In the genomic region with DNA sequence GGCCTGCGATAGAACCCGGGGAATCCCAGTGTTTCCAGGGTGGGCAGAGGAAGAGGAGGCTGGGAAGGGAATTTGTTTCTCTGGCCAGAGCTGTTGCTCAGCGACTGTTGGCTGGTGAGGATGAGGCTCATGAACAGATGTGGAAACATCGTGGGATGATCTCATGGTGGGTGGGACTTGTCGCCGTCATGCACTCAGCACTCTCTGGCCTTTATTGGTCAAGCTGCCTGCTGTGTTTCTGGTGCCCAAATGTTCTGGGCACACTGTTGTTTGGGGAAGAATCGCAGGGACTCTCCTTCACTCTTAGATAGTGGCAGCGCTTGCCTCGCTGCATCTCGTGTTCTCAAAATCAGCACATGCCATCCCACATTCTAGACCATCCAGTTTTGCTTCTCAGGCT, we compare ENCODE assay signal across 8 cellular contexts.
A peak's percentile ranks its signal among the peaks of the same experiment; 100 is the strongest.
DNase-seq lines count a peak whose midpoint lies in the region; ATAC-seq and TF ChIP-seq lines count a peak whose summit lies in the region.

No MANE protein-coding gene starts in this region.

- CTCF ChIA-PET in A673 (lab: Charles Lee) (interaction anchor here (1.3 kb wide), 1 partner anchor 107 kb away, joined by 3 read pairs; no protein-coding TSS in a partner anchor), PC-9 (lab: Charles Lee) (interaction anchor here (0.5 to 1.0 kb wide), 2 partner anchors 22 to 37 kb away, joined by 4 read pairs; no protein-coding TSS in a partner anchor)

- TF ChIP-seq CTCF in RWPE2 (IDR thresholded peaks at IDR 0.05; ENCODE audit: poor library complexity, severe bottlenecking) (no peak), fibroblast of the aortic adventitia (IDR thresholded peaks at IDR 0.05; ENCODE audit: insufficient read depth, low read length) (no peak), osteoblast (IDR thresholded peaks at IDR 0.05; ENCODE audit: extremely low read depth, low read depth, low read length) (no peak), A673 (conservative IDR thresholded peaks at IDR 0.05; ENCODE audit: low read depth, low read length) (no peak), PC-9 (conservative IDR thresholded peaks at IDR 0.05) (no peak)

- H3K4me3 ChIP-seq in RWPE2 (ENCODE audit: severe bottlenecking), result no peak overlapping the region
- H3K4me3 ChIP-seq in fibroblast of the aortic adventitia (ENCODE audit: low read depth, low read length), result no peak overlapping the region
- H3K4me3 ChIP-seq in osteoblast (ENCODE audit: insufficient read depth, low read length), result no peak overlapping the region
- H3K4me3 ChIP-seq in A673 (ENCODE audit: low read depth, low read length, poor library complexity, severe bottlenecking), result no peak overlapping the region
- no peak overlapping the region for H3K4me3 ChIP-seq in PC-9

- POLR2A ChIA-PET in A673 (lab: Charles Lee; ENCODE audit: low non-redundant PET) (no interaction called here), PC-9 (lab: Charles Lee; ENCODE audit: unreplicated experiment) (no interaction called here)

- H3K4me1 ChIP-seq in RWPE2 (ENCODE audit: insufficient read depth, poor library complexity, severe bottlenecking) (peaks cover 11% of the 10 kb centered on the region), osteoblast (ENCODE audit: insufficient read depth, low read length) (peaks cover 54% of the 10 kb centered on the region), A673 (ENCODE audit: insufficient read depth, low read length, poor library complexity, severe bottlenecking) (peaks cover 16% of the 10 kb centered on the region), PC-9 (replicated peaks; ENCODE audit: insufficient read depth) (no peaks in the 10 kb centered on the region)

- DNase-seq in C1 segment of cervical spinal cord (lab: John Stamatoyannopoulos, UW) (peak in 11 of 14 donors; percentile 40 to 85 (median 74)), RWPE2 (ENCODE audit: low spot score) (no peak), fibroblast of the aortic adventitia (ENCODE audit: low read depth) (peak; percentile 90), osteoblast (ENCODE audit: insufficient read length, low spot score, missing footprints) (peak; percentile 85), A673 (ENCODE audit: low spot score) (no peak), PC-9 (no peak)

- H3K4me2 ChIP-seq in osteoblast (ENCODE audit: insufficient read depth, low read length) (no peak overlapping the region), PC-9 (no peak overlapping the region)

- H3K9me2 ChIP-seq in PC-9 (ENCODE audit: insufficient read depth), result no peaks in the 10 kb centered on the region

- no TSS peak for BruUV-seq in A673 (replicated peaks; lab: Mats Ljungman, UMichigan)
- BruUV-seq in PC-9 (replicated peaks; lab: Mats Ljungman, UMichigan), result no TSS peak

- H3K27ac ChIP-seq in RWPE2 (ENCODE audit: poor library complexity, severe bottlenecking), result no peak overlapping the region
- H3K27ac ChIP-seq in osteoblast (ENCODE audit: low read depth, low read length), result peak overlapping the region; percentile 69
- no peak overlapping the region for H3K27ac ChIP-seq in A673 (ENCODE audit: low read depth, low read length, poor library complexity, severe bottlenecking)
- H3K27ac ChIP-seq in PC-9, result no peak overlapping the region

- H3K9me3 ChIP-seq in RWPE2 (ENCODE audit: severe bottlenecking) (no peaks in the 10 kb centered on the region), osteoblast (ENCODE audit: low read depth, low read length) (no peaks in the 10 kb centered on the region), A673 (ENCODE audit: low read depth, low read length, poor library complexity, severe bottlenecking) (no peaks in the 10 kb centered on the region), PC-9 (ENCODE audit: insufficient read depth, low read depth) (no peaks in the 10 kb centered on the region)

- intact Hi-C loops in A673 (cut with micrococcal nuclease; ENCODE audit: unreplicated experiment) (no loop called here), PC-9 (cut with micrococcal nuclease; ENCODE audit: unreplicated experiment) (no loop called here)

- peaks cover 12% of the 10 kb centered on the region for H4K20me1 ChIP-seq in osteoblast (ENCODE audit: insufficient read depth, low read length)
- H4K20me1 ChIP-seq in PC-9 (ENCODE audit: insufficient read depth), result peaks cover 79% of the 10 kb centered on the region

- H2AFZ ChIP-seq in osteoblast (ENCODE audit: low read length), result no peak overlapping the region
- no peak overlapping the region for H2AFZ ChIP-seq in PC-9

- H3K27me3 ChIP-seq in RWPE2 (ENCODE audit: insufficient read depth, poor library complexity, severe bottlenecking) (no peaks in the 10 kb centered on the region), osteoblast (ENCODE audit: insufficient read depth, low read length) (no peaks in the 10 kb centered on the region), A673 (replicated peaks; ENCODE audit: insufficient read depth, low read depth, low read length, poor library complexity) (no peaks in the 10 kb centered on the region), PC-9 (ENCODE audit: insufficient read depth, low read depth) (no peaks in the 10 kb centered on the region)

- H3F3A ChIP-seq in PC-9 (ENCODE audit: insufficient read depth, low read depth), result no peaks in the 10 kb centered on the region

- H3K36me3 ChIP-seq in RWPE2 (ENCODE audit: low read depth) (no peaks in the 10 kb centered on the region), osteoblast (ENCODE audit: insufficient read depth, low read length) (no peaks in the 10 kb centered on the region), A673 (ENCODE audit: insufficient read depth, low read length, poor library complexity, severe bottlenecking) (no peaks in the 10 kb centered on the region), PC-9 (ENCODE audit: low read depth) (no peaks in the 10 kb centered on the region)

- ATAC-seq in RWPE2 (ENCODE audit: low read depth) (peak; percentile 64), HG02840 (IDR thresholded peaks at IDR 0.05; ENCODE audit: low FRiP score, unreplicated experiment) (no peak), HG03025 (IDR thresholded peaks at IDR 0.05; ENCODE audit: low FRiP score, unreplicated experiment) (no peak)

- H3K79me2 ChIP-seq in osteoblast (ENCODE audit: insufficient read depth, low read length) (peaks cover 47% of the 10 kb centered on the region), PC-9 (ENCODE audit: low read depth) (peaks cover 92% of the 10 kb centered on the region)

Comparison
In these comparisons a context has a peak if more than half of its experiments do, and no peak if none do; other contexts are left out.
1. DNase-seq: peak in C1 segment of cervical spinal cord (11 of 14), fibroblast of the aortic adventitia (single experiment) and osteoblast (single experiment); none in RWPE2 (single experiment), A673 (single experiment) and PC-9 (0 of 2).